Comparison of ENCODE assay signal across 13 cellular contexts in the genomic region with DNA sequence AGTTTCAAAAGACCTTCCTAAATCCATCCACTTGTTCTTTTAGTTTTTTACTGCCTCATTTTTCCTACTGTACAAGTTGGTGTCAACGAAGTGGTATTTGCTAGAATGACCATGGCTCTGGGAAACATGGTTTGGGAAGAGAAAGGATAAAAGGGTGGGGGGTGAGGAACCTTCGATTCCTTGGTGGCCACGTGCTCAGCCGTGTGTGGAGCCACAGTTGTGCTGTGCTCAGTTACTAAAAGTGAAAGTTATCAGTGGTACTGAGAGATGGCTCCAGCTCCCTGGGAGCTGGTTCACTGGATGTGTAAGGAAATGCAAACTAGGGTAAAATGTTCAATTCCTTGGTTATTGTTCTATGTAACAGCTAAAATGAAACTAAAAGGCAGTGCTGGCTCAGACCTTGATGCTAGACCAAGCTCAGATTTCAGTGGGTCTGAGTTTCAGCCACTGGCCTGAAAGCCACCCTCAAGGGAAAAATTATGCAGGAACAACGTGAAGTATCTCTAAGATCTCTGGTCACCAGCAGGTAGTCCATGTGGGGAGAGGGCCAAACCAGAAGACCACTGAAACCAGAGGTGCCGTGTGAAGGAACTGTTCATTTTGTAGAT. TPM values are rescaled to one million over a fixed set of nuclear protein-coding genes. Genes with fewer than 3 reads are reported as not detected.
A peak's percentile ranks its signal among the peaks of the same experiment; 100 is the strongest.
DNase-seq lines count a peak whose midpoint lies in the region; ATAC-seq and TF ChIP-seq lines count a peak whose summit lies in the region.
"Had no signal": no experiment of that assay in that cellular context is flagged by ENCODE, and none has a peak within 500 bp of the region (broad histone marks: within the 10 kb centered on the region; RNA-seq: fewer than 3 reads in every experiment).

No MANE protein-coding gene starts in this region.

- intact Hi-C loops in left cardiac atrium (cut with DNase I): no loop called here

- no peak overlapping the region for H3K27ac Mint-ChIP-seq in stimulated activated naive CD8-positive, alpha-beta T cell treated with anti-CD3 and anti-CD28 coated beads, Interleukin-15, amount 100 ng/mL, for 72 hours

- H3K4me1 Mint-ChIP-seq in stimulated activated naive CD8-positive, alpha-beta T cell treated with anti-CD3 and anti-CD28 coated beads, Interleukin-15, amount 100 ng/mL, for 72 hours: peaks cover 8% of the 10 kb centered on the region

- DNase-seq in stimulated activated naive CD8-positive, alpha-beta T cell treated with anti-CD3 and anti-CD28 coated beads, Interleukin-15, amount 100 ng/mL, for 72 hours: no peak
- DNase-seq in stimulated activated naive CD8-positive, alpha-beta T cell treated with anti-CD3 and anti-CD28 coated beads, Interleukin-15, Interleukin-2, amounts not matched to agents 100 U/mL and 50 U/mL, for 24 hours: no peak
- DNase-seq in thoracic aorta (ENCODE audit: low spot score) (no peak), coronary artery (ENCODE audit: low spot score) (no peak), T-helper 9 cell (no peak), left cardiac atrium (no peak)
- DNase-seq: cerebellar nuclear complex, foreskin keratinocyte, GF-D8, lower lobe of right lung had no signal

- H3K9me3 ChIP-seq in thoracic aorta: no peaks in the 10 kb centered on the region
- H3K9me3 ChIP-seq: lower lobe of right lung had no signal

- no peaks in the 10 kb centered on the region for H3K9me3 Mint-ChIP-seq in stimulated activated naive CD8-positive, alpha-beta T cell treated with anti-CD3 and anti-CD28 coated beads, Interleukin-15, amount 100 ng/mL, for 72 hours

- H3K4me3 ChIP-seq in thoracic aorta (peak overlapping the region; percentile 43), coronary artery (no peak overlapping the region)
- H3K4me3 ChIP-seq: lower lobe of right lung had no signal

- H3K36me3 ChIP-seq in thoracic aorta: no peaks in the 10 kb centered on the region
- H3K36me3 ChIP-seq: lower lobe of right lung had no signal

- TF ChIP-seq CTCF in thoracic aorta (IDR thresholded peaks at IDR 0.05) (no peak), coronary artery (IDR thresholded peaks at IDR 0.05) (no peak)

- H3K27me3 ChIP-seq in thoracic aorta (replicated peaks; ENCODE audit: insufficient read depth): no peaks in the 10 kb centered on the region
- H3K27me3 ChIP-seq: foreskin keratinocyte had no signal

- no peaks in the 10 kb centered on the region for H3K4me1 ChIP-seq in thoracic aorta (ENCODE audit: control insufficient read depth in 1 of 2, low read depth in 2 of 2)
- H3K4me1 ChIP-seq: foreskin keratinocyte, lower lobe of right lung had no signal

- H3K27me3 Mint-ChIP-seq in stimulated activated naive CD8-positive, alpha-beta T cell treated with anti-CD3 and anti-CD28 coated beads, Interleukin-15, amount 100 ng/mL, for 72 hours: peaks cover 27% of the 10 kb centered on the region

- H3K4me3 Mint-ChIP-seq in stimulated activated naive CD8-positive, alpha-beta T cell treated with anti-CD3 and anti-CD28 coated beads, Interleukin-15, amount 100 ng/mL, for 72 hours: no peak overlapping the region

- H3K27ac ChIP-seq in thoracic aorta (no peak overlapping the region), coronary artery (no peak overlapping the region)
- H3K27ac ChIP-seq: foreskin keratinocyte, lower lobe of right lung had no signal

- ATAC-seq in stimulated activated naive CD8-positive, alpha-beta T cell treated with anti-CD3 and anti-CD28 coated beads, Interleukin-15, amount 100 ng/mL, for 72 hours: peak; percentile 45
- no peak for ATAC-seq in stimulated activated naive CD8-positive, alpha-beta T cell treated with anti-CD3 and anti-CD28 coated beads, Interleukin-15, Interleukin-2, amounts not matched to agents 100 U/mL and 50 U/mL, for 24 hours
- ATAC-seq in HG02642 (IDR thresholded peaks at IDR 0.05; ENCODE audit: poor library complexity, unreplicated experiment) (peak; percentile 73), HG03460 (IDR thresholded peaks at IDR 0.05; ENCODE audit: unreplicated experiment) (peak; percentile 78), thoracic aorta (ENCODE audit: insufficient number of reproducible peaks, low FRiP score, low read depth) (no peak), left cardiac atrium (no peak)
- ATAC-seq: foreskin keratinocyte, HCT116, lower lobe of right lung had no signal

RNA-seq across cellular contexts. Expression of a gene that starts 7.4 kb away (rescaled TPM):
- total RNA-seq in thoracic aorta (not detected), left cardiac atrium (not detected)
- total RNA-seq: foreskin keratinocyte, lower lobe of right lung had no signal

Comparison
In these comparisons a context has a peak if more than half of its experiments do, and no peak if none do; other contexts are left out.
1. ATAC-seq: peak in stimulated activated naive CD8-positive, alpha-beta T cell treated with anti-CD3 and anti-CD28 coated beads, Interleukin-15, amount 100 ng/mL, for 72 hours (single experiment), HG02642 (single experiment) and HG03460 (single experiment); none in stimulated activated naive CD8-positive, alpha-beta T cell treated with anti-CD3 and anti-CD28 coated beads, Interleukin-15, Interleukin-2, amounts not matched to agents 100 U/mL and 50 U/mL, for 24 hours (single experiment), thoracic aorta (single experiment) and left cardiac atrium (0 of 2).